20 cellular contexts compared by ENCODE assay signal in the genomic region with DNA sequence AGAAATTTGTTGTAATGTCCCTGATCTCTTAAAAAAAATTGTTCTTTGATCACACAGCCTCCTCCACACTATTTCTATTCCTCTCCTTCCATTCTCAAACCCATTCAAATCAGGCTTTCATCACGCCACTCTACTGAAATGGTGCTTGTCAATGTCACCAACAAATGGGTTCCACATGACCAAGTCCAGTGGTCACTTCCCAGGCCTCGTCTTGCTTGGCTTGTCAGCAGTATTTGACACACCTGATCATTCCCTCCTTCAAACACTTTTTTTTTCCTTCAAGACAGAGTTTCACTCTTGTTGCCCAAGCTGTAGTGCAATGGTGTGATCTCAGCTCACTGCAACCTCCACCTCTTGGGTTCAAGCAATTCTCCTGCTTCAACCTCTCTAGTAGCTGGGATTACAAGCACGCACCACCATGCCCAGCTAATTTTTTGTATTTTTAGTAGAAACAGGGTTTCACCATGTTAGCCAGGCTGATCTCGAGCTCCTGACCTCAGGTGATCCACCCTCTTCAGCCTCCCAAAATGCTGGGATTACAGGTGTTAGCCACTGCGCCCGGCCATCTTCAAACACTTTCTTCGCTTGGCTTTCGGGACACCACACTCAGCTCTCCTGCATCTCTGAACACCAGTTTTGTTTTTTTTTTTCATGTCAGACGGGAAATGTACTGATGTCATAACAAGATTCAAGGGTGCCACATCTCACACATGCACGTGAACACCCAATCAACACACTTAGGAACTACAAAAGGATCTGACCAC. TPM values are rescaled to one million over a fixed set of nuclear protein-coding genes. Genes with fewer than 3 reads are reported as not detected.
DNase-seq lines count a peak whose midpoint lies in the region; ATAC-seq and TF ChIP-seq lines count a peak whose summit lies in the region.
"Had no signal": no experiment of that assay in that cellular context is flagged by ENCODE, and none has a peak within 500 bp of the region (broad histone marks: within the 10 kb centered on the region; RNA-seq: fewer than 3 reads in every experiment).

No MANE protein-coding gene starts in this region.

- H3K4me1 Mint-ChIP-seq in activated T-cell treated with anti-CD3 and anti-CD28 coated beads, Interleukin-2, amount 50 U/mL, for 72 hours (ENCODE audit: low read depth): peaks cover 19% of the 10 kb centered on the region
- no peaks in the 10 kb centered on the region for H3K4me1 Mint-ChIP-seq in activated T-cell treated with anti-CD3 and anti-CD28 coated beads, Interleukin-2, amount 50 U/mL, for 4 hours (ENCODE audit: low read depth)
- H3K4me1 Mint-ChIP-seq in IgD-negative memory B cell: peaks cover 0 to 4% (median 3%) of the 10 kb centered on the region in 3 donors
- no peaks in the 10 kb centered on the region for H3K4me1 Mint-ChIP-seq in stimulated activated effector memory CD8-positive, alpha-beta T cell treated with anti-CD3 and anti-CD28 coated beads, Interleukin-12 subunit alpha, Interleukin-12 subunit beta, amount 100 ng/mL, for 72 hours

- TF ChIP-seq POLR2A in esophagus muscularis mucosa (IDR thresholded peaks at IDR 0.05; ENCODE audit: low read depth): no peak

- no peaks in the 10 kb centered on the region for H3K27me3 Mint-ChIP-seq in activated T-cell treated with anti-CD3 and anti-CD28 coated beads, Interleukin-2, amount 50 U/mL, for 72 hours (ENCODE audit: low read depth)
- no peaks in the 10 kb centered on the region for H3K27me3 Mint-ChIP-seq in activated T-cell treated with anti-CD3 and anti-CD28 coated beads, Interleukin-2, amount 50 U/mL, for 4 hours (ENCODE audit: low read depth)
- no peaks in the 10 kb centered on the region for H3K27me3 Mint-ChIP-seq in IgD-negative memory B cell
- H3K27me3 Mint-ChIP-seq: CD4-positive, CD25-positive, alpha-beta regulatory T cell had no signal

- H3K27ac Mint-ChIP-seq in activated T-cell treated with anti-CD3 and anti-CD28 coated beads, Interleukin-2, amount 50 U/mL, for 72 hours: peak overlapping the region; percentile 6
- peak overlapping the region in 2 of 3 donors; percentile 71 to 79 for H3K27ac Mint-ChIP-seq in IgD-negative memory B cell
- peak overlapping the region; percentile 17 for H3K27ac Mint-ChIP-seq in stimulated activated effector memory CD8-positive, alpha-beta T cell treated with anti-CD3 and anti-CD28 coated beads, Interleukin-12 subunit alpha, Interleukin-12 subunit beta, amount 100 ng/mL, for 72 hours
- H3K27ac Mint-ChIP-seq: CD4-positive, CD25-positive, alpha-beta regulatory T cell had no signal

- TF ChIP-seq EP300 in esophagus muscularis mucosa (IDR thresholded peaks at IDR 0.05): no peak

- no peaks in the 10 kb centered on the region for H3K9me3 Mint-ChIP-seq in activated T-cell treated with anti-CD3 and anti-CD28 coated beads, Interleukin-2, amount 50 U/mL, for 72 hours
- H3K9me3 Mint-ChIP-seq in activated T-cell treated with anti-CD3 and anti-CD28 coated beads, Interleukin-2, amount 50 U/mL, for 4 hours: no peaks in the 10 kb centered on the region
- H3K9me3 Mint-ChIP-seq in IgD-negative memory B cell: no peaks in the 10 kb centered on the region
- H3K9me3 Mint-ChIP-seq in stimulated activated effector memory CD8-positive, alpha-beta T cell treated with anti-CD3 and anti-CD28 coated beads, Interleukin-12 subunit alpha, Interleukin-12 subunit beta, amount 100 ng/mL, for 72 hours: no peaks in the 10 kb centered on the region
- H3K9me3 Mint-ChIP-seq: CD4-positive, CD25-positive, alpha-beta regulatory T cell had no signal

- TF ChIP-seq CTCF in esophagus muscularis mucosa (IDR thresholded peaks at IDR 0.05) (no peak), left ventricle myocardium inferior (IDR thresholded peaks at IDR 0.05; ENCODE audit: borderline replicate concordance) (no peak)

- DNase-seq in activated T-cell treated with anti-CD3 and anti-CD28 coated beads, Interleukin-2, amount 50 U/mL, for 72 hours: no peak
- no peak for DNase-seq in activated T-cell treated with anti-CD3 and anti-CD28 coated beads, Interleukin-2, amount 50 U/mL, for 4 hours
- DNase-seq in esophagus muscularis mucosa (ENCODE audit: extremely low spot score): peak; percentile 66
- peak in 1 of 2 donors; percentile 48 for DNase-seq in stimulated activated effector memory CD8-positive, alpha-beta T cell treated with anti-CD3 and anti-CD28 coated beads, Interleukin-12 subunit alpha, Interleukin-12 subunit beta, amount 100 ng/mL, for 72 hours (ENCODE audit: low spot score in 2 of 2)
- no peak for DNase-seq in left ventricle myocardium inferior
- no peak for DNase-seq in HuH-7.5 (ENCODE audit: low spot score)
- DNase-seq: activated CD4-positive, alpha-beta T cell treated with anti-CD3 and anti-CD28 coated beads for 4 hours; CD4-positive, CD25-positive, alpha-beta regulatory T cell; cortex of kidney; foreskin fibroblast; KBM-7; NCI-H748 treated with DMSO at 0.1 percent for 48 hours; stimulated activated CD4-positive, alpha-beta T cell treated with anti-CD3 and anti-CD28 coated beads, Interleukin-12 subunit alpha, Interleukin-12 subunit beta, amount 100 ng/mL, for 4 hours; SW 1271 had no signal

- H3K36me3 Mint-ChIP-seq in activated T-cell treated with anti-CD3 and anti-CD28 coated beads, Interleukin-2, amount 50 U/mL, for 72 hours (ENCODE audit: insufficient read depth in 2 of 2): peaks cover 0 to 4% of the 10 kb centered on the region in 2 donors
- H3K36me3 Mint-ChIP-seq in activated T-cell treated with anti-CD3 and anti-CD28 coated beads, Interleukin-2, amount 50 U/mL, for 4 hours (ENCODE audit: insufficient read depth): peaks cover 10% of the 10 kb centered on the region
- no peaks in the 10 kb centered on the region for H3K36me3 Mint-ChIP-seq in IgD-negative memory B cell
- peaks cover 94% of the 10 kb centered on the region for H3K36me3 Mint-ChIP-seq in stimulated activated effector memory CD8-positive, alpha-beta T cell treated with anti-CD3 and anti-CD28 coated beads, Interleukin-12 subunit alpha, Interleukin-12 subunit beta, amount 100 ng/mL, for 72 hours

- no peak overlapping the region for H3K4me3 Mint-ChIP-seq in activated T-cell treated with anti-CD3 and anti-CD28 coated beads, Interleukin-2, amount 50 U/mL, for 72 hours
- no peak overlapping the region for H3K4me3 Mint-ChIP-seq in activated T-cell treated with anti-CD3 and anti-CD28 coated beads, Interleukin-2, amount 50 U/mL, for 4 hours
- H3K4me3 Mint-ChIP-seq in IgD-negative memory B cell: no peak overlapping the region
- H3K4me3 Mint-ChIP-seq in stimulated activated effector memory CD8-positive, alpha-beta T cell treated with anti-CD3 and anti-CD28 coated beads, Interleukin-12 subunit alpha, Interleukin-12 subunit beta, amount 100 ng/mL, for 72 hours: no peak overlapping the region

- H3K27me3 ChIP-seq in esophagus muscularis mucosa (no peaks in the 10 kb centered on the region), left ventricle myocardium inferior (ENCODE audit: low read depth) (no peaks in the 10 kb centered on the region)
- H3K27me3 ChIP-seq: right atrium auricular region, vagina had no signal

- intact Hi-C loops in esophagus muscularis mucosa (cut with DNase I) (loop anchor here (5.0 kb wide), 1 partner anchor 311 kb away; no protein-coding TSS in a partner anchor), left ventricle myocardium inferior (cut with micrococcal nuclease) (no loop called here)

- H3K4me3 ChIP-seq in esophagus muscularis mucosa: no peak overlapping the region
- H3K4me3 ChIP-seq in left ventricle myocardium inferior: no peak overlapping the region
- H3K4me3 ChIP-seq: lung, right atrium auricular region, vagina had no signal

- no peak overlapping the region for H3K27ac ChIP-seq in esophagus muscularis mucosa (replicated peaks in 1 of 4)
- H3K27ac ChIP-seq in left ventricle myocardium inferior (replicated peaks): no peak overlapping the region
- H3K27ac ChIP-seq: right atrium auricular region had no signal

- peaks cover 6 to 47% (median 43%) of the 10 kb centered on the region in 4 donors for H3K4me1 ChIP-seq in esophagus muscularis mucosa
- peaks cover 7% of the 10 kb centered on the region for H3K4me1 ChIP-seq in left ventricle myocardium inferior

- ATAC-seq in activated T-cell treated with anti-CD3 and anti-CD28 coated beads, Interleukin-2, amount 50 U/mL, for 72 hours (replicated peaks in 1 of 2): no peak
- no peak for ATAC-seq in activated T-cell treated with anti-CD3 and anti-CD28 coated beads, Interleukin-2, amount 50 U/mL, for 4 hours
- no peak for ATAC-seq in stimulated activated effector memory CD8-positive, alpha-beta T cell treated with anti-CD3 and anti-CD28 coated beads, Interleukin-12 subunit alpha, Interleukin-12 subunit beta, amount 100 ng/mL, for 72 hours
- ATAC-seq in HG03025 (IDR thresholded peaks at IDR 0.05; ENCODE audit: low FRiP score, unreplicated experiment): no peak
- ATAC-seq: Right ventricle myocardium inferior had no signal

- H3K36me3 ChIP-seq in esophagus muscularis mucosa (peaks cover 7 to 56% (median 38%) of the 10 kb centered on the region in 4 donors), left ventricle myocardium inferior (peaks cover 28% of the 10 kb centered on the region)
- H3K36me3 ChIP-seq: vagina had no signal

- H3K9me3 ChIP-seq in esophagus muscularis mucosa (no peaks in the 10 kb centered on the region), left ventricle myocardium inferior (replicated peaks) (no peaks in the 10 kb centered on the region)
- H3K9me3 ChIP-seq: right atrium auricular region, vagina had no signal

- WGBS in esophagus muscularis mucosa: 87% methylated on average over 10 of the region's 10 CpGs

RNA-seq across cellular contexts. Expression of a gene that starts 18.3 kb away (rescaled TPM):
- total RNA-seq in activated T-cell treated with anti-CD3 and anti-CD28 coated beads, Interleukin-2, amount 50 U/mL, for 72 hours: 10 to 100 TPM; 10.8 to 12.8 TPM
- 1 to 10 TPM; 5.5 to 8.5 (median 6.0) TPM for total RNA-seq in activated T-cell treated with anti-CD3 and anti-CD28 coated beads, Interleukin-2, amount 50 U/mL, for 4 hours
- polyA plus RNA-seq in IgD-negative memory B cell: 5.4 TPM
- total RNA-seq in esophagus muscularis mucosa: 100 to 1,000 TPM in 2 of 4 donors, 10 to 100 TPM in 2; 54.5 to 114 (median 96.3) TPM
- total RNA-seq in left ventricle myocardium inferior: 22.7 TPM

RNA-seq across cellular contexts. Expression of a gene that starts 46.6 kb away (rescaled TPM):
- 100 to 1,000 TPM; 135 to 152 TPM for total RNA-seq in activated T-cell treated with anti-CD3 and anti-CD28 coated beads, Interleukin-2, amount 50 U/mL, for 72 hours
- 100 to 1,000 TPM; 181 to 194 (median 181) TPM for total RNA-seq in activated T-cell treated with anti-CD3 and anti-CD28 coated beads, Interleukin-2, amount 50 U/mL, for 4 hours
- polyA plus RNA-seq in IgD-negative memory B cell: 59.2 TPM
- 10 to 100 TPM; 22.4 to 39.2 (median 30.3) TPM for total RNA-seq in esophagus muscularis mucosa
- total RNA-seq in left ventricle myocardium inferior: 14.7 TPM

RNA-seq across cellular contexts. Expression of a gene that starts 54.0 kb away (rescaled TPM):
- 10 to 100 TPM; 45.4 to 62.3 TPM for total RNA-seq in activated T-cell treated with anti-CD3 and anti-CD28 coated beads, Interleukin-2, amount 50 U/mL, for 72 hours
- total RNA-seq in activated T-cell treated with anti-CD3 and anti-CD28 coated beads, Interleukin-2, amount 50 U/mL, for 4 hours: 10 to 100 TPM; 34.7 to 44.2 (median 36.5) TPM
- polyA plus RNA-seq in IgD-negative memory B cell: 61.5 TPM
- total RNA-seq in esophagus muscularis mucosa: 10 to 100 TPM; 21.9 to 32.8 (median 27.8) TPM
- total RNA-seq in left ventricle myocardium inferior: 21.3 TPM

Comparison
In these comparisons a context has a peak if more than half of its experiments do, and no peak if none do; other contexts are left out.
1. H3K27ac Mint-ChIP-seq: peak in every context shown above with its lines; median percentile 75 in IgD-negative memory B cell; 17 in stimulated activated effector memory CD8-positive, alpha-beta T cell treated with anti-CD3 and anti-CD28 coated beads, Interleukin-12 subunit alpha, Interleukin-12 subunit beta, amount 100 ng/mL, for 72 hours; 6 in activated T-cell treated with anti-CD3 and anti-CD28 coated beads, Interleukin-2, amount 50 U/mL, for 72 hours.